8 cellular contexts compared by ENCODE assay signal in genomic region chrX:129925305-129926092, GRCh38. TPM values are rescaled to one million over a fixed set of nuclear protein-coding genes. Genes with fewer than 3 reads are reported as not detected.
DNase-seq lines count a peak whose midpoint lies in the region; ATAC-seq, FAIRE-seq and TF ChIP-seq lines count a peak whose summit lies in the region.

No MANE protein-coding gene starts in this region.

- ATAC-seq in WTC11 = peak; percentile 73
- no peak for ATAC-seq in GM21526 (IDR thresholded peaks at IDR 0.05; ENCODE audit: low FRiP score, unreplicated experiment)

- peaks cover 48% of the 10 kb centered on the region for H3K36me3 Mint-ChIP-seq in WTC11

- no peak overlapping the region for H3K4me3 Mint-ChIP-seq in WTC11

- 0 out of 2 replicates have a peak, but pooled peaks cover under 1% of the 10 kb centered on the region for H3K4me1 Mint-ChIP-seq in WTC11

- CTCF ChIA-PET in BJ (lab: Yijun Ruan, JAX) (interaction anchor here (0.6 to 4.0 kb wide), 16 partner anchors 13 to 135 kb away, joined by 3 to 45 read pairs (median 4); no protein-coding TSS in a partner anchor), WTC11 (lab: Charles Lee) (interaction anchor here (0.6 to 1.9 kb wide), 27 partner anchors 8 to 269 kb away, joined by 3 to 23 read pairs (median 4); partner anchors contain the start of gene UTP14A)

- no peaks in the 10 kb centered on the region for H3K9me3 Mint-ChIP-seq in WTC11

- no peak for FAIRE-seq in bronchial epithelial cell (lab: Jason Lieb, UNC)

- H3K36me3 ChIP-seq in BJ (ENCODE audit: control insufficient read depth, insufficient read depth, low read length) = no peaks in the 10 kb centered on the region; the same call in 1 of the 2 replicates
- peaks cover 1% of the 10 kb centered on the region for H3K36me3 ChIP-seq in bronchial epithelial cell (ENCODE audit: control insufficient read depth, insufficient read depth, low read length)

- no peak overlapping the region for H3K27ac Mint-ChIP-seq in WTC11

- DNase-seq in BJ (ENCODE audit: low read depth) (peak; percentile 32), GM19238 (ENCODE audit: insufficient read length, low spot score) (peak; percentile 21), NCI-H146 treated with DMSO at 0.1 percent for 48 hours (lab: John Stamatoyannopoulos, UW; ENCODE audit: unreplicated experiment) (peak; percentile 26), WTC11 (ENCODE audit: low spot score) (peak; percentile 66), bronchial epithelial cell (ENCODE audit: low read depth) (peak; percentile 69), kidney glomerular epithelial cell (lab: John Stamatoyannopoulos, UW) (peak; percentile 59)
- DNase-seq in stimulated activated CD4-positive, alpha-beta T cell treated with anti-CD3 and anti-CD28 coated beads, Interleukin-2, amount 100 ng/mL, for 48 hours = peak; percentile 53 to 60

- POLR2A ChIA-PET in BJ (lab: Charles Lee) = no interaction called here
- POLR2A ChIA-PET in WTC11 (lab: Charles Lee) = no interaction called here

- TF ChIP-seq CTCF in BJ (IDR thresholded peaks at IDR 0.05; ENCODE audit: insufficient read depth, low read depth, low read length) = peak; percentile 63
- TF ChIP-seq CTCF in WTC11 (IDR thresholded peaks at IDR 0.05) = peak; percentile 54
- peak; percentile 61 for TF ChIP-seq CTCF in bronchial epithelial cell (IDR thresholded peaks at IDR 0.05; ENCODE audit: insufficient read depth, low read length, severe bottlenecking)

- H3K27me3 ChIP-seq in BJ (ENCODE audit: control insufficient read depth, insufficient read depth, low read length) (no peaks in the 10 kb centered on the region), bronchial epithelial cell (ENCODE audit: control insufficient read depth, insufficient read depth, low read length) (no peaks in the 10 kb centered on the region)

- no peak overlapping the region for H3K4me3 ChIP-seq in BJ (ENCODE audit: low read depth, low read length)
- H3K4me3 ChIP-seq in bronchial epithelial cell (ENCODE audit: low read depth, low read length) = no peak overlapping the region

- no peaks in the 10 kb centered on the region for H3K27me3 Mint-ChIP-seq in WTC11 (ENCODE audit: low read depth)

TF ChIP-seq in WTC11, 78 proteins besides CTCF, POLR2A, EP300 and RAD21 (continues in another document):
- TF ChIP-seq, protein P1, sequence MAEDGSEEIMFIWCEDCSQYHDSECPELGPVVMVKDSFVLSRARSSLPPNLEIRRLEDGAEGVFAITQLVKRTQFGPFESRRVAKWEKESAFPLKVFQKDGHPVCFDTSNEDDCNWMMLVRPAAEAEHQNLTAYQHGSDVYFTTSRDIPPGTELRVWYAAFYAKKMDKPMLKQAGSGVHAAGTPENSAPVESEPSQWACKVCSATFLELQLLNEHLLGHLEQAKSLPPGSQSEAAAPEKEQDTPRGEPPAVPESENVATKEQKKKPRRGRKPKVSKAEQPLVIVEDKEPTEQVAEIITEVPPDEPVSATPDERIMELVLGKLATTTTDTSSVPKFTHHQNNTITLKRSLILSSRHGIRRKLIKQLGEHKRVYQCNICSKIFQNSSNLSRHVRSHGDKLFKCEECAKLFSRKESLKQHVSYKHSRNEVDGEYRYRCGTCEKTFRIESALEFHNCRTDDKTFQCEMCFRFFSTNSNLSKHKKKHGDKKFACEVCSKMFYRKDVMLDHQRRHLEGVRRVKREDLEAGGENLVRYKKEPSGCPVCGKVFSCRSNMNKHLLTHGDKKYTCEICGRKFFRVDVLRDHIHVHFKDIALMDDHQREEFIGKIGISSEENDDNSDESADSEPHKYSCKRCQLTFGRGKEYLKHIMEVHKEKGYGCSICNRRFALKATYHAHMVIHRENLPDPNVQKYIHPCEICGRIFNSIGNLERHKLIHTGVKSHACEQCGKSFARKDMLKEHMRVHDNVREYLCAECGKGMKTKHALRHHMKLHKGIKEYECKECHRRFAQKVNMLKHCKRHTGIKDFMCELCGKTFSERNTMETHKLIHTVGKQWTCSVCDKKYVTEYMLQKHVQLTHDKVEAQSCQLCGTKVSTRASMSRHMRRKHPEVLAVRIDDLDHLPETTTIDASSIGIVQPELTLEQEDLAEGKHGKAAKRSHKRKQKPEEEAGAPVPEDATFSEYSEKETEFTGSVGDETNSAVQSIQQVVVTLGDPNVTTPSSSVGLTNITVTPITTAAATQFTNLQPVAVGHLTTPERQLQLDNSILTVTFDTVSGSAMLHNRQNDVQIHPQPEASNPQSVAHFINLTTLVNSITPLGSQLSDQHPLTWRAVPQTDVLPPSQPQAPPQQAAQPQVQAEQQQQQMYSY (CRISPR knock-in tag; IDR thresholded peaks at IDR 0.05) = no peak
- no peak for TF ChIP-seq IRF1 (CRISPR knock-in tag; IDR thresholded peaks at IDR 0.05)
- TF ChIP-seq PRRX2 (CRISPR knock-in tag; IDR thresholded peaks at IDR 0.05) = no peak
- no peak for TF ChIP-seq KAT7 (CRISPR knock-in tag; IDR thresholded peaks at IDR 0.05; ENCODE audit: borderline replicate concordance)
- no peak for TF ChIP-seq ZNF263 (CRISPR knock-in tag; IDR thresholded peaks at IDR 0.05; ENCODE audit: low read depth)
- no peak for TF ChIP-seq E2F1 (CRISPR knock-in tag; IDR thresholded peaks at IDR 0.05)
- TF ChIP-seq, protein P2, sequence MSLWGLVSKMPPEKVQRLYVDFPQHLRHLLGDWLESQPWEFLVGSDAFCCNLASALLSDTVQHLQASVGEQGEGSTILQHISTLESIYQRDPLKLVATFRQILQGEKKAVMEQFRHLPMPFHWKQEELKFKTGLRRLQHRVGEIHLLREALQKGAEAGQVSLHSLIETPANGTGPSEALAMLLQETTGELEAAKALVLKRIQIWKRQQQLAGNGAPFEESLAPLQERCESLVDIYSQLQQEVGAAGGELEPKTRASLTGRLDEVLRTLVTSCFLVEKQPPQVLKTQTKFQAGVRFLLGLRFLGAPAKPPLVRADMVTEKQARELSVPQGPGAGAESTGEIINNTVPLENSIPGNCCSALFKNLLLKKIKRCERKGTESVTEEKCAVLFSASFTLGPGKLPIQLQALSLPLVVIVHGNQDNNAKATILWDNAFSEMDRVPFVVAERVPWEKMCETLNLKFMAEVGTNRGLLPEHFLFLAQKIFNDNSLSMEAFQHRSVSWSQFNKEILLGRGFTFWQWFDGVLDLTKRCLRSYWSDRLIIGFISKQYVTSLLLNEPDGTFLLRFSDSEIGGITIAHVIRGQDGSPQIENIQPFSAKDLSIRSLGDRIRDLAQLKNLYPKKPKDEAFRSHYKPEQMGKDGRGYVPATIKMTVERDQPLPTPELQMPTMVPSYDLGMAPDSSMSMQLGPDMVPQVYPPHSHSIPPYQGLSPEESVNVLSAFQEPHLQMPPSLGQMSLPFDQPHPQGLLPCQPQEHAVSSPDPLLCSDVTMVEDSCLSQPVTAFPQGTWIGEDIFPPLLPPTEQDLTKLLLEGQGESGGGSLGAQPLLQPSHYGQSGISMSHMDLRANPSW (CRISPR knock-in tag; conservative IDR thresholded peaks at IDR 0.05; ENCODE audit: low read depth) = no peak
- TF ChIP-seq ZNF423 (CRISPR knock-in tag; IDR thresholded peaks at IDR 0.05) = no peak
- TF ChIP-seq E2F4 (CRISPR knock-in tag; IDR thresholded peaks at IDR 0.05; ENCODE audit: borderline replicate concordance, low read depth) = no peak
- no peak for TF ChIP-seq ZNF512 (CRISPR knock-in tag; IDR thresholded peaks at IDR 0.05; ENCODE audit: borderline replicate concordance)
- TF ChIP-seq TP53 (CRISPR knock-in tag; IDR thresholded peaks at IDR 0.05) = no peak
- no peak for TF ChIP-seq ZNF138 (CRISPR knock-in tag; conservative IDR thresholded peaks at IDR 0.05)
- TF ChIP-seq ZNF317 (CRISPR knock-in tag; IDR thresholded peaks at IDR 0.05; ENCODE audit: borderline replicate concordance, low read depth) = no peak

RNA-seq across cellular contexts. Expression of gene UTP14A, which starts 19.5 kb away (rescaled TPM):
- polyA plus RNA-seq in BJ (2011; rRNA removed) = 12.0 and 20.0 TPM in 2 replicates
- polyA minus RNA-seq in BJ (2011; rRNA and poly(A)+ RNA removed) = 5.9 and 6.1 TPM in 2 replicates
- total RNA-seq in WTC11 (2021) (15.8 to 17.4 TPM (median 16.4 TPM) in 3 replicates), bronchial epithelial cell (14.0 and 14.7 TPM in 2 replicates)

RNA-seq across cellular contexts. Expression of gene BCORL1, which starts 56.9 kb away (rescaled TPM):
- 0.76 and 1.5 TPM in 2 replicates for polyA plus RNA-seq in BJ (2011; rRNA removed)
- 2.2 and 3.9 TPM in 2 replicates for polyA minus RNA-seq in BJ (2011; rRNA and poly(A)+ RNA removed)
- total RNA-seq in WTC11 (2021) (9.3 to 12.0 TPM (median 9.6 TPM) in 3 replicates), bronchial epithelial cell (1.1 and 1.4 TPM in 2 replicates)
